Comparison of ENCODE assay signal across 19 cellular contexts in genomic region chr2:190867182-190867581, GRCh38. TPM values are rescaled to one million over a fixed set of nuclear protein-coding genes. Genes with fewer than 3 reads are reported as not detected.
DNase-seq lines count a peak whose midpoint lies in the region; ATAC-seq and TF ChIP-seq lines count a peak whose summit lies in the region.
"Had no signal": no experiment of that assay in that cellular context is flagged by ENCODE, and none has a peak within 500 bp of the region (broad histone marks: within the 10 kb centered on the region; RNA-seq: fewer than 3 reads in every experiment).

No MANE protein-coding gene starts in this region.

- no peaks in the 10 kb centered on the region for H4K20me1 ChIP-seq in hepatocyte (ENCODE audit: insufficient read depth, poor library complexity, severe bottlenecking)
- H4K20me1 ChIP-seq in neural progenitor cell (ENCODE audit: low read depth), result no peaks in the 10 kb centered on the region

- intact Hi-C loops in body of pancreas (cut with DNase I), result no loop called here

- H3K4me3 ChIP-seq in body of pancreas, result no peak overlapping the region
- H3K4me3 ChIP-seq in hepatocyte, result no peak overlapping the region
- peak overlapping the region; percentile 33 for H3K4me3 ChIP-seq in thoracic aorta
- no peak overlapping the region for H3K4me3 ChIP-seq in neural progenitor cell
- H3K4me3 ChIP-seq: mucosa of descending colon, vagina had no signal

- no peak overlapping the region for H3K4me3 Mint-ChIP-seq in endothelial cell (ENCODE audit: unreplicated experiment)
- no peak overlapping the region for H3K4me3 Mint-ChIP-seq in neural progenitor cell
- H3K4me3 Mint-ChIP-seq: activated naive CD4-positive, alpha-beta T cell treated with anti-CD3 and anti-CD28 coated beads for 36 hours; stimulated activated naive B cell treated with anti-CD40 and anti-IgM and Interleukin-4, amounts not matched to agents 10 μg/mL and 1 μg/mL and 100 μg/mL, for 72 hours had no signal

- no peaks in the 10 kb centered on the region for H3K9me2 ChIP-seq in hepatocyte (replicated peaks; ENCODE audit: insufficient read depth)

- no peak overlapping the region for H2AFZ ChIP-seq in hepatocyte
- no peak overlapping the region for H2AFZ ChIP-seq in neural progenitor cell (replicated peaks)
- H2AFZ ChIP-seq: parathyroid adenoma had no signal

- H3K27me3 ChIP-seq in body of pancreas (no peaks in the 10 kb centered on the region), hepatocyte (no peaks in the 10 kb centered on the region), thoracic aorta (replicated peaks; ENCODE audit: insufficient read depth) (no peaks in the 10 kb centered on the region), neural progenitor cell (no peaks in the 10 kb centered on the region)
- H3K27me3 ChIP-seq: vagina had no signal

- DNase-seq in GM03348 (ENCODE audit: low spot score), result peak; percentile 64
- no peak for DNase-seq in body of pancreas
- no peak for DNase-seq in hepatocyte (ENCODE audit: low spot score)
- no peak for DNase-seq in thoracic aorta (ENCODE audit: low spot score)
- no peak for DNase-seq in LoVo (ENCODE audit: low spot score)
- DNase-seq in endothelial cell (ENCODE audit: low spot score), result no peak
- DNase-seq in neural progenitor cell (ENCODE audit: low spot score), result no peak
- DNase-seq: activated naive CD4-positive, alpha-beta T cell treated with anti-CD3 and anti-CD28 coated beads for 36 hours; C1 segment of cervical spinal cord; DMS79; Kasumi-1; mucosa of descending colon; NCI-H1436; NCI-H446 treated with DMSO at 0.1 percent for 48 hours; SHP77 treated with DMSO at 0.1 percent for 48 hours; stimulated activated naive B cell treated with anti-CD40 and anti-IgM and Interleukin-4, amounts not matched to agents 10 μg/mL and 1 μg/mL and 100 μg/mL, for 72 hours had no signal

- H3K4me1 Mint-ChIP-seq in endothelial cell (ENCODE audit: unreplicated experiment) (peaks cover 11% of the 10 kb centered on the region), neural progenitor cell (no peaks in the 10 kb centered on the region)

- H3K36me3 ChIP-seq in body of pancreas (replicated peaks in 1 of 2; ENCODE audit: insufficient read depth in 1 of 2, low read depth in 2 of 2) (no peaks in the 10 kb centered on the region), hepatocyte (replicated peaks; ENCODE audit: insufficient read depth, low read depth) (no peaks in the 10 kb centered on the region), thoracic aorta (no peaks in the 10 kb centered on the region), neural progenitor cell (no peaks in the 10 kb centered on the region)
- H3K36me3 ChIP-seq: vagina had no signal

- no peak overlapping the region for H3K27ac Mint-ChIP-seq in endothelial cell (ENCODE audit: unreplicated experiment)
- H3K27ac Mint-ChIP-seq in neural progenitor cell, result no peak overlapping the region
- H3K27ac Mint-ChIP-seq: activated naive CD4-positive, alpha-beta T cell treated with anti-CD3 and anti-CD28 coated beads for 36 hours; stimulated activated naive B cell treated with anti-CD40 and anti-IgM and Interleukin-4, amounts not matched to agents 10 μg/mL and 1 μg/mL and 100 μg/mL, for 72 hours had no signal

- H3F3A ChIP-seq in neural progenitor cell (ENCODE audit: low read depth), result no peaks in the 10 kb centered on the region

- 38 to 42% methylated on average over 2 of the region's 2 CpGs for WGBS in body of pancreas, 2 donors
- WGBS in hepatocyte (ENCODE audit: low lambda C conversion rate, missing lambda C conversion rate), result 74% methylated on average over 2 of the region's 2 CpGs

- H3K9ac ChIP-seq in neural progenitor cell, result no peak overlapping the region
- H3K9ac ChIP-seq: parathyroid adenoma had no signal

- H3K27me3 Mint-ChIP-seq in endothelial cell (ENCODE audit: unreplicated experiment) (no peaks in the 10 kb centered on the region), neural progenitor cell (ENCODE audit: insufficient read depth, low read depth) (peaks cover 3% of the 10 kb centered on the region)
- H3K27me3 Mint-ChIP-seq: stimulated activated naive B cell treated with anti-CD40 and anti-IgM and Interleukin-4, amounts not matched to agents 10 μg/mL and 1 μg/mL and 100 μg/mL, for 72 hours had no signal

- H3K4me2 ChIP-seq in hepatocyte (no peak overlapping the region), neural progenitor cell (no peak overlapping the region)

- no peaks in the 10 kb centered on the region for H3K79me2 ChIP-seq in hepatocyte
- no peaks in the 10 kb centered on the region for H3K79me2 ChIP-seq in neural progenitor cell (ENCODE audit: low read depth)
- H3K79me2 ChIP-seq: parathyroid adenoma had no signal

- no peak for TF ChIP-seq POLR2A in body of pancreas (IDR thresholded peaks at IDR 0.05)

- no peak for TF ChIP-seq CTCF in body of pancreas (IDR thresholded peaks at IDR 0.05)
- TF ChIP-seq CTCF in hepatocyte (IDR thresholded peaks at IDR 0.05; ENCODE audit: poor library complexity), result no peak
- TF ChIP-seq CTCF in thoracic aorta (IDR thresholded peaks at IDR 0.05), result no peak
- TF ChIP-seq CTCF in endothelial cell (IDR thresholded peaks at IDR 0.05; ENCODE audit: unreplicated experiment), result no peak
- no peak for TF ChIP-seq CTCF in neural progenitor cell (IDR thresholded peaks at IDR 0.05)

- H3K9me3 Mint-ChIP-seq in endothelial cell (ENCODE audit: unreplicated experiment) (peaks cover 8% of the 10 kb centered on the region), neural progenitor cell (peaks cover 7% of the 10 kb centered on the region)

- no peak overlapping the region for H3K27ac ChIP-seq in body of pancreas
- peak overlapping the region; percentile 40 for H3K27ac ChIP-seq in hepatocyte
- H3K27ac ChIP-seq in thoracic aorta, result peak overlapping the region; percentile 80 to 82
- no peak overlapping the region for H3K27ac ChIP-seq in neural progenitor cell
- H3K27ac ChIP-seq: parathyroid adenoma, vagina had no signal

- peaks cover 12% of the 10 kb centered on the region for H3K4me1 ChIP-seq in body of pancreas
- H3K4me1 ChIP-seq in hepatocyte (ENCODE audit: insufficient read depth), result peaks cover 10% of the 10 kb centered on the region
- peaks cover 28 to 73% of the 10 kb centered on the region in 2 donors for H3K4me1 ChIP-seq in thoracic aorta (ENCODE audit: control insufficient read depth in 1 of 2, low read depth in 2 of 2)
- H3K4me1 ChIP-seq in neural progenitor cell, result no peaks in the 10 kb centered on the region
- H3K4me1 ChIP-seq: vagina had no signal

- H3K9me3 ChIP-seq in body of pancreas (no peaks in the 10 kb centered on the region), hepatocyte (ENCODE audit: low read depth) (no peaks in the 10 kb centered on the region), thoracic aorta (no peaks in the 10 kb centered on the region), neural progenitor cell (ENCODE audit: low read depth) (no peaks in the 10 kb centered on the region)
- H3K9me3 ChIP-seq: vagina had no signal

- ATAC-seq in body of pancreas (peak; percentile 68), thoracic aorta (ENCODE audit: insufficient number of reproducible peaks, low FRiP score, low read depth) (peak; percentile 80), HG02840 (IDR thresholded peaks at IDR 0.05; ENCODE audit: low FRiP score, unreplicated experiment) (no peak)
- ATAC-seq: mucosa of descending colon; stimulated activated naive B cell treated with anti-CD40 and anti-IgM and Interleukin-4, amounts not matched to agents 10 μg/mL and 1 μg/mL and 100 μg/mL, for 72 hours had no signal

- H3K36me3 Mint-ChIP-seq in endothelial cell (ENCODE audit: low read depth, unreplicated experiment) (peaks cover 15% of the 10 kb centered on the region), neural progenitor cell (no peaks in the 10 kb centered on the region)

RNA-seq across cellular contexts. Expression of gene GLS, which starts 13.4 kb away (rescaled TPM):
- total RNA-seq in body of pancreas, result 100 to 1,000 TPM in 1 of 2 donors, 10 to 100 TPM in 1; 86.0 to 102 TPM
- 385 and 460 TPM in 2 replicates for total RNA-seq in hepatocyte
- 78.8 and 78.9 TPM in 2 replicates for polyA plus RNA-seq in hepatocyte
- 100 to 1,000 TPM; 415 to 476 TPM for total RNA-seq in thoracic aorta
- 130 TPM for total RNA-seq in endothelial cell (ENCODE audit: unreplicated experiment)
- total RNA-seq in neural progenitor cell (ENCODE audit: low replicate concordance), result 42.0 and 54.0 TPM in 2 replicates

Comparison
In these comparisons a context has a peak if more than half of its experiments do, and no peak if none do; other contexts are left out.
1. H3K27ac ChIP-seq: peak in hepatocyte (single experiment) and thoracic aorta (2 of 2); none in body of pancreas (0 of 4) and neural progenitor cell (single experiment).